10 cellular contexts compared by ENCODE assay signal in the genomic region with DNA sequence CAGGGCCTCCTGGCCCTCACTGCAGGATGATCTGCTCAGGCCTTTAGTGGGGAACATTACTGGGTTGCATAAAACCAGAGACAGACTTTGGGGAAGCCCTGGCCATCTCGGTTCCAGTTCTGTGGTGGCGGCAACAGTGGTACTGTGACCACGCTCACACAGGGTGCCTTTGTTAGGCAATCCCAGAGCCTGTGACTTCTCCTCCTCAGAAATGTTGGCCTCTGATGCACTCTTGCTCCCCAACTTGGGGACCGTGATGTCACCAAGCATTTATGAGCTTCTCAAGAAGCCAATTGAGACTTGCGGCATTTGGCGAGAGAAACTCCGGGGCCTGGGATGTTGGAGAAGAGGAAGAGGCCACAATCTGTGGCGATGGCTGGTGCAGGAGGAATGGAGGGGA.
DNase-seq lines count a peak whose midpoint lies in the region; ATAC-seq, FAIRE-seq and TF ChIP-seq lines count a peak whose summit lies in the region.
"Had no signal": no experiment of that assay in that cellular context is flagged by ENCODE, and none has a peak within 500 bp of the region (broad histone marks: within the 10 kb centered on the region; RNA-seq: fewer than 3 reads in every experiment).

No MANE protein-coding gene starts in this region.

- 0 out of 6 replicates have a peak overlapping the region, but pooled peaks of 1 of the 3 experiments have one; percentile 47 for H3K4me3 ChIP-seq in HepG2 (replicated peaks in 1 of 3; ENCODE audit: insufficient read depth in 1 of 3, low read depth in 2 of 3, low read length in 3 of 3)
- no peak overlapping the region for H3K4me3 ChIP-seq in smooth muscle cell

- CTCF ChIA-PET in HepG2 (lab: Yijun Ruan, JAX; ENCODE audit: low intra/inter-chr PET ratio, low total read pairs) = no interaction called here
- CTCF ChIA-PET in activated CD4-positive, alpha-beta memory T cell treated with anti-CD3 and anti-CD28 coated beads, Interleukin-2, amount 10 ng/mL, durations not matched to agents 7 days and 5 days (lab: Charles Lee) = no interaction called here

- H3F3A ChIP-seq in smooth muscle cell (ENCODE audit: low read depth) = peaks cover 15% of the 10 kb centered on the region

- H3K27me3 Mint-ChIP-seq in activated CD4-positive, alpha-beta memory T cell treated with anti-CD3 and anti-CD28 coated beads, Interleukin-2, amount 10 ng/mL, durations not matched to agents 7 days and 5 days = peaks cover 2% of the 10 kb centered on the region

- no peaks in the 10 kb centered on the region for H3K9me3 ChIP-seq in HepG2 (ENCODE audit: low read length)
- no peaks in the 10 kb centered on the region for H3K9me3 ChIP-seq in smooth muscle cell (replicated peaks; ENCODE audit: low read depth)

- H3K36me3 ChIP-seq in HepG2 (replicated peaks in 1 of 2; ENCODE audit: control insufficient read depth in 1 of 2, insufficient read depth in 2 of 2, low read length in 2 of 2) (no peaks in the 10 kb centered on the region), smooth muscle cell (ENCODE audit: low read depth) (no peaks in the 10 kb centered on the region)

- BruUV-seq in HepG2 (replicated peaks; lab: Mats Ljungman, UMichigan) = no TSS peak

- H3K27me3 ChIP-seq in HepG2 (ENCODE audit: control insufficient read depth in 1 of 2, insufficient read depth in 2 of 2, low read length in 2 of 2) (peaks cover 6 to 50% of the 10 kb centered on the region in 2 experiments), smooth muscle cell (ENCODE audit: low read depth) (no peaks in the 10 kb centered on the region)

- 52% methylated on average over 7 of the region's 8 CpGs for WGBS in HepG2 (ENCODE audit: low lambda C conversion rate)
- WGBS in smooth muscle cell (ENCODE audit: low lambda C conversion rate) = 80% methylated on average over 8 of the region's 8 CpGs

- TF ChIP-seq CTCF in HepG2 (CRISPR knock-in tag; IDR thresholded peaks at IDR 0.05) (no peak), smooth muscle cell (IDR thresholded peaks at IDR 0.05; ENCODE audit: borderline replicate concordance, insufficient read depth, poor library complexity, severe bottlenecking) (no peak)

- H3K79me2 ChIP-seq in HepG2 (ENCODE audit: insufficient read depth, low read length) = no peaks in the 10 kb centered on the region
- H3K79me2 ChIP-seq in smooth muscle cell (ENCODE audit: low read depth) = no peaks in the 10 kb centered on the region

- TF ChIP-seq POLR2A in HepG2 (IDR thresholded peaks at IDR 0.05; ENCODE audit: insufficient read depth in 1 of 2, low read depth in 2 of 2, low read length in 2 of 2) = no peak

- H3K27ac ChIP-seq in HepG2 (ENCODE audit: extremely low read length, insufficient read depth, low read length) (no peak overlapping the region), smooth muscle cell (ENCODE audit: low read depth) (peak overlapping the region; percentile 72)

- peaks cover 45% of the 10 kb centered on the region for H3K4me1 ChIP-seq in HepG2 (ENCODE audit: insufficient read depth, low read length)
- H3K4me1 ChIP-seq in smooth muscle cell (ENCODE audit: low read depth) = peaks cover 33% of the 10 kb centered on the region

- no peak overlapping the region for H2AFZ ChIP-seq in HepG2 (ENCODE audit: low read length)
- no peak overlapping the region for H2AFZ ChIP-seq in smooth muscle cell (ENCODE audit: low read depth)

- no peak overlapping the region for H3K4me3 Mint-ChIP-seq in activated CD4-positive, alpha-beta memory T cell treated with anti-CD3 and anti-CD28 coated beads, Interleukin-2, amount 10 ng/mL, durations not matched to agents 7 days and 5 days
- H3K4me3 Mint-ChIP-seq: effector memory CD8-positive, alpha-beta T cell had no signal

- peak; percentile 49 for ATAC-seq in GM19351 (IDR thresholded peaks at IDR 0.05; ENCODE audit: unreplicated experiment)
- peak; percentile 36 for ATAC-seq in HepG2
- ATAC-seq: effector memory CD8-positive, alpha-beta T cell had no signal

- no peak for FAIRE-seq in HepG2 (lab: Jason Lieb, UNC)

- in situ Hi-C loops in HepG2 (cut with HindIII; ENCODE audit: extremely low pct_ligation_motif_present, low pct_unique_long_range_greater_than_20kb) = no loop called here

- H3K4me2 ChIP-seq in HepG2 (ENCODE audit: low read depth, low read length) (peak overlapping the region; percentile 56), smooth muscle cell (peak overlapping the region; percentile 65)

- H3K27ac Mint-ChIP-seq in activated CD4-positive, alpha-beta memory T cell treated with anti-CD3 and anti-CD28 coated beads, Interleukin-2, amount 10 ng/mL, durations not matched to agents 7 days and 5 days = no peak overlapping the region
- H3K27ac Mint-ChIP-seq: effector memory CD8-positive, alpha-beta T cell had no signal

- TF ChIP-seq RAD21 in HepG2 (CRISPR knock-in tag; IDR thresholded peaks at IDR 0.05) = no peak

- no peak overlapping the region for H3K9ac ChIP-seq in HepG2 (ENCODE audit: insufficient read depth, low read depth, low read length)
- peak overlapping the region; percentile 10 for H3K9ac ChIP-seq in smooth muscle cell (ENCODE audit: low read depth)

- H3K9me3 Mint-ChIP-seq in activated CD4-positive, alpha-beta memory T cell treated with anti-CD3 and anti-CD28 coated beads, Interleukin-2, amount 10 ng/mL, durations not matched to agents 7 days and 5 days = no peaks in the 10 kb centered on the region
- H3K9me3 Mint-ChIP-seq: effector memory CD8-positive, alpha-beta T cell had no signal

- no peaks in the 10 kb centered on the region for H3K4me1 Mint-ChIP-seq in activated CD4-positive, alpha-beta memory T cell treated with anti-CD3 and anti-CD28 coated beads, Interleukin-2, amount 10 ng/mL, durations not matched to agents 7 days and 5 days

- H3K36me3 Mint-ChIP-seq in activated CD4-positive, alpha-beta memory T cell treated with anti-CD3 and anti-CD28 coated beads, Interleukin-2, amount 10 ng/mL, durations not matched to agents 7 days and 5 days (ENCODE audit: low read depth) = no peaks in the 10 kb centered on the region

- intact Hi-C loops in HepG2 (cut with micrococcal nuclease; ENCODE audit: unreplicated experiment) = no loop called here

- TF ChIP-seq EP300 in HepG2 (IDR thresholded peaks at IDR 0.05; ENCODE audit: low read depth in 2 of 2, low read length in 2 of 2) (no peak), HepG2 (CRISPR knock-in tag; IDR thresholded peaks at IDR 0.05; ENCODE audit: borderline replicate concordance) (no peak)

- H4K20me1 ChIP-seq in HepG2 (ENCODE audit: insufficient read depth, low read length) (no peaks in the 10 kb centered on the region), smooth muscle cell (ENCODE audit: low read depth) (no peaks in the 10 kb centered on the region)

- DNase-seq in anterior cingulate cortex (lab: John Stamatoyannopoulos, UW) = peak in 31 of 58 donors; percentile 28 to 85 (median 62)
- DNase-seq in HepG2 (ENCODE audit: low spot score) = no peak
- DNase-seq in smooth muscle cell (lab: John Stamatoyannopoulos, UW; ENCODE audit: unreplicated experiment) = no peak
- DNase-seq in NCI-H524 (lab: John Stamatoyannopoulos, UW) = no peak
- DNase-seq in GM19238 (ENCODE audit: insufficient read length, low spot score) = no peak
- DNase-seq in stimulated activated CD8-positive, alpha-beta memory T cell treated with anti-CD3 and anti-CD28 coated beads, Interleukin-4, amount 100 ng/mL, for 48 hours = no peak
- no peak for DNase-seq in activated CD4-positive, alpha-beta memory T cell treated with anti-CD3 and anti-CD28 coated beads, Interleukin-2, amount 10 ng/mL, durations not matched to agents 7 days and 5 days
- DNase-seq: effector memory CD8-positive, alpha-beta T cell; NCI-H1105 had no signal

- POLR2A ChIA-PET in HepG2 (lab: Yijun Ruan, JAX) = interaction anchor here (1.0 kb wide), 2 partner anchors 81 to 139 kb away, joined by 3 read pairs; partner anchors contain the start of gene PKDCC
- POLR2A ChIA-PET in activated CD4-positive, alpha-beta memory T cell treated with anti-CD3 and anti-CD28 coated beads, Interleukin-2, amount 10 ng/mL, durations not matched to agents 7 days and 5 days (lab: Charles Lee) = no interaction called here

TF ChIP-seq in HepG2, 621 proteins besides CTCF, POLR2A, EP300 and RAD21 (continues in another document):
- TF ChIP-seq CEBPB (IDR thresholded peaks at IDR 0.05; ENCODE audit: borderline replicate concordance, low read depth, low read length) (peak; percentile 39; the same call in 1 of the 2 replicates), ZNF292 (CRISPR knock-in tag; IDR thresholded peaks at IDR 0.05; ENCODE audit: borderline replicate concordance, low read depth) (no peak), ZNF329 (CRISPR knock-in tag; IDR thresholded peaks at IDR 0.05; ENCODE audit: low read depth) (0 out of 2 replicates have a peak, but pooled peaks have one; percentile 37), MEF2D (CRISPR knock-in tag; IDR thresholded peaks at IDR 0.05) (no peak), MTA1 (CRISPR knock-in tag; IDR thresholded peaks at IDR 0.05; ENCODE audit: borderline replicate concordance) (peak; percentile 44; the same call in 1 of the 2 replicates), KDM5B (CRISPR knock-in tag; IDR thresholded peaks at IDR 0.05; ENCODE audit: borderline replicate concordance) (no peak), ZNF703 (CRISPR knock-in tag; IDR thresholded peaks at IDR 0.05; ENCODE audit: borderline replicate concordance) (no peak), RORA (CRISPR knock-in tag; IDR thresholded peaks at IDR 0.05) (no peak)
- TF ChIP-seq, protein P1, sequence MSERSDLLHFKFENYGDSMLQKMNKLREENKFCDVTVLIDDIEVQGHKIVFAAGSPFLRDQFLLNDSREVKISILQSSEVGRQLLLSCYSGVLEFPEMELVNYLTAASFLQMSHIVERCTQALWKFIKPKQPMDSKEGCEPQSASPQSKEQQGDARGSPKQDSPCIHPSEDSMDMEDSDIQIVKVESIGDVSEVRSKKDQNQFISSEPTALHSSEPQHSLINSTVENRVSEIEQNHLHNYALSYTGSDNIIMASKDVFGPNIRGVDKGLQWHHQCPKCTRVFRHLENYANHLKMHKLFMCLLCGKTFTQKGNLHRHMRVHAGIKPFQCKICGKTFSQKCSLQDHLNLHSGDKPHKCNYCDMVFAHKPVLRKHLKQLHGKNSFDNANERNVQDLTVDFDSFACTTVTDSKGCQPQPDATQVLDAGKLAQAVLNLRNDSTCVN (CRISPR knock-in tag; IDR thresholded peaks at IDR 0.05; ENCODE audit: borderline replicate concordance) = no peak
- TF ChIP-seq, protein P2, sequence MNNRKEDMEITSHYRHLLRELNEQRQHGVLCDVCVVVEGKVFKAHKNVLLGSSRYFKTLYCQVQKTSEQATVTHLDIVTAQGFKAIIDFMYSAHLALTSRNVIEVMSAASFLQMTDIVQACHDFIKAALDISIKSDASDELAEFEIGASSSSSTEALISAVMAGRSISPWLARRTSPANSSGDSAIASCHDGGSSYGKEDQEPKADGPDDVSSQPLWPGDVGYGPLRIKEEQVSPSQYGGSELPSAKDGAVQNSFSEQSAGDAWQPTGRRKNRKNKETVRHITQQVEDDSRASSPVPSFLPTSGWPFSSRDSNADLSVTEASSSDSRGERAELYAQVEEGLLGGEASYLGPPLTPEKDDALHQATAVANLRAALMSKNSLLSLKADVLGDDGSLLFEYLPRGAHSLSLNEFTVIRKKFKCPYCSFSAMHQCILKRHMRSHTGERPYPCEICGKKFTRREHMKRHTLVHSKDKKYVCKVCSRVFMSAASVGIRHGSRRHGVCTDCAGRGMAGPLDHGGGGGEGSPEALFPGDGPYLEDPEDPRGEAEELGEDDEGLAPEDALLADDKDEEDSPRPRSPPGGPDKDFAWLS (CRISPR knock-in tag; IDR thresholded peaks at IDR 0.05; ENCODE audit: borderline replicate concordance) = no peak

Comparison
In these comparisons a context has a peak if more than half of its experiments do, and no peak if none do; other contexts are left out.
1. DNase-seq: peak in anterior cingulate cortex (31 of 58); none in HepG2 (single experiment), smooth muscle cell (single experiment), NCI-H524 (0 of 2), GM19238 (single experiment), stimulated activated CD8-positive, alpha-beta memory T cell treated with anti-CD3 and anti-CD28 coated beads, Interleukin-4, amount 100 ng/mL, for 48 hours (single experiment) and activated CD4-positive, alpha-beta memory T cell treated with anti-CD3 and anti-CD28 coated beads, Interleukin-2, amount 10 ng/mL, durations not matched to agents 7 days and 5 days (single experiment).